1 cellular context compared by ENCODE assay signal in genomic region chr15:43133429-43134156, GRCh38.
A peak's percentile ranks its signal among the peaks of the same experiment; 100 is the strongest.
TF ChIP-seq lines count a peak whose summit lies in the region.

Gene TMEM62, plus strand, starts transcription at chr15:43133586. Its CDS starts 217 bp downstream, at chr15:43133803.

TF ChIP-seq in HepG2, 621 proteins besides CTCF, POLR2A, EP300 and RAD21 (continued from another document and continues in another):
- TF ChIP-seq KLF6 (CRISPR knock-in tag; IDR thresholded peaks at IDR 0.05), result no peak
- no peak for TF ChIP-seq FUBP1 (CRISPR knock-in tag; IDR thresholded peaks at IDR 0.05; ENCODE audit: borderline replicate concordance)
- TF ChIP-seq POLR2AphosphoS5 (IDR thresholded peaks at IDR 0.05; ENCODE audit: low read depth, low read length), result peak; percentile 75
- no peak for TF ChIP-seq FOXA1 (IDR thresholded peaks at IDR 0.05)
- TF ChIP-seq FOXA1 (CRISPR knock-in tag; IDR thresholded peaks at IDR 0.05), result no peak
- no peak for TF ChIP-seq NFE2 (CRISPR knock-in tag; IDR thresholded peaks at IDR 0.05)
- TF ChIP-seq TP53 (CRISPR knock-in tag; conservative IDR thresholded peaks at IDR 0.05), result no peak
- no peak for TF ChIP-seq CBX5 (CRISPR knock-in tag; IDR thresholded peaks at IDR 0.05; ENCODE audit: borderline replicate concordance)
- TF ChIP-seq AGO2 (optimal IDR thresholded peaks at IDR 0.05; ENCODE audit: low read depth, low read length), result peak; percentile 64
- peak; percentile 45 for TF ChIP-seq YY1 (IDR thresholded peaks at IDR 0.05; ENCODE audit: insufficient read depth, insufficient replicate concordance, low read depth, low read length)
- no peak for TF ChIP-seq KDM6A (CRISPR knock-in tag; IDR thresholded peaks at IDR 0.05; ENCODE audit: low read depth)
- no peak for TF ChIP-seq PHF5A (CRISPR knock-in tag; IDR thresholded peaks at IDR 0.05; ENCODE audit: low read depth, unreplicated experiment)
- TF ChIP-seq DMAP1 (CRISPR knock-in tag; IDR thresholded peaks at IDR 0.05), result peak; percentile 65; the same call in 1 of the 2 replicates
- no peak for TF ChIP-seq SIN3B (IDR thresholded peaks at IDR 0.05; ENCODE audit: low read length)
- peak; percentile 34; the same call in 1 of the 3 replicates for TF ChIP-seq MXI1 (IDR thresholded peaks at IDR 0.05; ENCODE audit: borderline replicate concordance, low read depth, low read length)
- no peak for TF ChIP-seq NFATC3 (CRISPR knock-in tag; IDR thresholded peaks at IDR 0.05)
- TF ChIP-seq, protein P1, sequence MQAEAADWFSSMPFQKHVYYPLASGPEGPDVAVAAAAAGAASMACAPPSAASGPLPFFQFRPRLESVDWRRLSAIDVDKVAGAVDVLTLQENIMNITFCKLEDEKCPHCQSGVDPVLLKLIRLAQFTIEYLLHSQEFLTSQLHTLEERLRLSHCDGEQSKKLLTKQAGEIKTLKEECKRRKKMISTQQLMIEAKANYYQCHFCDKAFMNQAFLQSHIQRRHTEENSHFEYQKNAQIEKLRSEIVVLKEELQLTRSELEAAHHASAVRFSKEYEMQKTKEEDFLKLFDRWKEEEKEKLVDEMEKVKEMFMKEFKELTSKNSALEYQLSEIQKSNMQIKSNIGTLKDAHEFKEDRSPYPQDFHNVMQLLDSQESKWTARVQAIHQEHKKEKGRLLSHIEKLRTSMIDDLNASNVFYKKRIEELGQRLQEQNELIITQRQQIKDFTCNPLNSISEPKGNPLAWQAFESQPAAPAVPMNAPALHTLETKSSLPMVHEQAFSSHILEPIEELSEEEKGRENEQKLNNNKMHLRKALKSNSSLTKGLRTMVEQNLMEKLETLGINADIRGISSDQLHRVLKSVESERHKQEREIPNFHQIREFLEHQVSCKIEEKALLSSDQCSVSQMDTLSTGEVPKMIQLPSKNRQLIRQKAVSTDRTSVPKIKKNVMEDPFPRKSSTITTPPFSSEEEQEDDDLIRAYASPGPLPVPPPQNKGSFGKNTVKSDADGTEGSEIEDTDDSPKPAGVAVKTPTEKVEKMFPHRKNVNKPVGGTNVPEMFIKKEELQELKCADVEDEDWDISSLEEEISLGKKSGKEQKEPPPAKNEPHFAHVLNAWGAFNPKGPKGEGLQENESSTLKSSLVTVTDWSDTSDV (CRISPR knock-in tag; IDR thresholded peaks at IDR 0.05), result 0 out of 2 replicates have a peak, but pooled peaks have one; percentile 17
- no peak for TF ChIP-seq BRD4 (CRISPR knock-in tag; IDR thresholded peaks at IDR 0.05)
- TF ChIP-seq ZFP90 (CRISPR knock-in tag; IDR thresholded peaks at IDR 0.05; ENCODE audit: borderline replicate concordance), result peak; percentile 81; the same call in 1 of the 2 replicates
- TF ChIP-seq RELA (CRISPR knock-in tag; IDR thresholded peaks at IDR 0.05), result no peak
- TF ChIP-seq, protein P2, sequence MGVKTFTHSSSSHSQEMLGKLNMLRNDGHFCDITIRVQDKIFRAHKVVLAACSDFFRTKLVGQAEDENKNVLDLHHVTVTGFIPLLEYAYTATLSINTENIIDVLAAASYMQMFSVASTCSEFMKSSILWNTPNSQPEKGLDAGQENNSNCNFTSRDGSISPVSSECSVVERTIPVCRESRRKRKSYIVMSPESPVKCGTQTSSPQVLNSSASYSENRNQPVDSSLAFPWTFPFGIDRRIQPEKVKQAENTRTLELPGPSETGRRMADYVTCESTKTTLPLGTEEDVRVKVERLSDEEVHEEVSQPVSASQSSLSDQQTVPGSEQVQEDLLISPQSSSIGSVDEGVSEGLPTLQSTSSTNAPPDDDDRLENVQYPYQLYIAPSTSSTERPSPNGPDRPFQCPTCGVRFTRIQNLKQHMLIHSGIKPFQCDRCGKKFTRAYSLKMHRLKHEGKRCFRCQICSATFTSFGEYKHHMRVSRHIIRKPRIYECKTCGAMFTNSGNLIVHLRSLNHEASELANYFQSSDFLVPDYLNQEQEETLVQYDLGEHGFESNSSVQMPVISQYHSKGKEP (CRISPR knock-in tag; IDR thresholded peaks at IDR 0.05), result no peak; the same call in 1 of the 2 replicates
- peak; percentile 89; the same call in 1 of the 2 replicates for TF ChIP-seq KAT7 (CRISPR knock-in tag; IDR thresholded peaks at IDR 0.05; ENCODE audit: borderline replicate concordance)
- no peak for TF ChIP-seq BCL6 (CRISPR knock-in tag; IDR thresholded peaks at IDR 0.05)
- TF ChIP-seq MBD4 (IDR thresholded peaks at IDR 0.05; ENCODE audit: borderline replicate concordance, low read length), result no peak
- TF ChIP-seq RARA (CRISPR knock-in tag; IDR thresholded peaks at IDR 0.05), result peak; percentile 32; the same call in 1 of the 2 replicates
- TF ChIP-seq ARHGAP35 (CRISPR knock-in tag; IDR thresholded peaks at IDR 0.05; ENCODE audit: borderline replicate concordance), result peak; percentile 76; the same call in 1 of the 2 replicates
- TF ChIP-seq XRCC5 (optimal IDR thresholded peaks at IDR 0.05; ENCODE audit: low read length), result no peak
- no peak; the same call in 1 of the 2 replicates for TF ChIP-seq ZNF772 (CRISPR knock-in tag; IDR thresholded peaks at IDR 0.05)
- no peak for TF ChIP-seq TOE1 (CRISPR knock-in tag; IDR thresholded peaks at IDR 0.05)
- peak; percentile 98 for TF ChIP-seq ZFY (CRISPR knock-in tag; IDR thresholded peaks at IDR 0.05)
- peak; percentile 71 for TF ChIP-seq HMGXB3 (CRISPR knock-in tag; IDR thresholded peaks at IDR 0.05; ENCODE audit: borderline replicate concordance)
- no peak; the same call in 1 of the 2 replicates for TF ChIP-seq ZIK1 (CRISPR knock-in tag; IDR thresholded peaks at IDR 0.05; ENCODE audit: borderline replicate concordance, low read depth)
- TF ChIP-seq JUNB (CRISPR knock-in tag; IDR thresholded peaks at IDR 0.05; ENCODE audit: borderline replicate concordance), result no peak
- TF ChIP-seq SMARCC2 (IDR thresholded peaks at IDR 0.05), result no peak
- TF ChIP-seq TIGD3 (CRISPR knock-in tag; IDR thresholded peaks at IDR 0.05; ENCODE audit: borderline replicate concordance), result no peak
- no peak for TF ChIP-seq TAF15 (IDR thresholded peaks at IDR 0.05; ENCODE audit: low read depth, low read length, poor library complexity, severe bottlenecking)
- TF ChIP-seq ZNF737 (CRISPR knock-in tag; IDR thresholded peaks at IDR 0.05; ENCODE audit: borderline replicate concordance), result no peak
- TF ChIP-seq ZNF124 (CRISPR knock-in tag; IDR thresholded peaks at IDR 0.05), result peak; percentile 33; the same call in 1 of the 2 replicates
- TF ChIP-seq ZEB1 (IDR thresholded peaks at IDR 0.05; ENCODE audit: insufficient replicate concordance, low read depth), result no peak
- TF ChIP-seq JUN (CRISPR knock-in tag; IDR thresholded peaks at IDR 0.05), result no peak
- no peak for TF ChIP-seq ZSCAN25 (CRISPR knock-in tag; IDR thresholded peaks at IDR 0.05)
- TF ChIP-seq ZHX1 (CRISPR knock-in tag; IDR thresholded peaks at IDR 0.05; ENCODE audit: low read depth), result no peak
- no peak for TF ChIP-seq ATRX (CRISPR knock-in tag; IDR thresholded peaks at IDR 0.05; ENCODE audit: borderline replicate concordance)
- TF ChIP-seq E2F5 (CRISPR knock-in tag; conservative IDR thresholded peaks at IDR 0.05), result no peak
- TF ChIP-seq DR1 (CRISPR knock-in tag; IDR thresholded peaks at IDR 0.05), result 0 out of 2 replicates have a peak, but pooled peaks have one; percentile 15
- TF ChIP-seq TFDP1 (CRISPR knock-in tag; IDR thresholded peaks at IDR 0.05; ENCODE audit: borderline replicate concordance), result peak; percentile 49; the same call in 1 of the 2 replicates
- no peak for TF ChIP-seq RCOR2 (CRISPR knock-in tag; IDR thresholded peaks at IDR 0.05)
- TF ChIP-seq GTF3A (CRISPR knock-in tag; conservative IDR thresholded peaks at IDR 0.05), result no peak
- TF ChIP-seq REPIN1 (CRISPR knock-in tag; IDR thresholded peaks at IDR 0.05; ENCODE audit: borderline replicate concordance, low read depth), result peak; percentile 36; the same call in 1 of the 2 replicates
- TF ChIP-seq TBX2 (CRISPR knock-in tag; IDR thresholded peaks at IDR 0.05; ENCODE audit: borderline replicate concordance), result no peak
- TF ChIP-seq EHMT2 (IDR thresholded peaks at IDR 0.05; ENCODE audit: borderline replicate concordance, low read depth, low read length), result no peak
- peak; percentile 69 for TF ChIP-seq HDAC1 (CRISPR knock-in tag; IDR thresholded peaks at IDR 0.05)
- no peak for TF ChIP-seq GTF2F1 (IDR thresholded peaks at IDR 0.05; ENCODE audit: low read length)
- peak; percentile 71 for TF ChIP-seq ASH2L (IDR thresholded peaks at IDR 0.05; ENCODE audit: insufficient read length, low read depth, low read length)
- 0 out of 2 replicates have a peak, but pooled peaks have one; percentile 38 for TF ChIP-seq ZNF83 (CRISPR knock-in tag; IDR thresholded peaks at IDR 0.05; ENCODE audit: borderline replicate concordance)
